ENCODE assay signal across 1 cellular context in the genomic region with DNA sequence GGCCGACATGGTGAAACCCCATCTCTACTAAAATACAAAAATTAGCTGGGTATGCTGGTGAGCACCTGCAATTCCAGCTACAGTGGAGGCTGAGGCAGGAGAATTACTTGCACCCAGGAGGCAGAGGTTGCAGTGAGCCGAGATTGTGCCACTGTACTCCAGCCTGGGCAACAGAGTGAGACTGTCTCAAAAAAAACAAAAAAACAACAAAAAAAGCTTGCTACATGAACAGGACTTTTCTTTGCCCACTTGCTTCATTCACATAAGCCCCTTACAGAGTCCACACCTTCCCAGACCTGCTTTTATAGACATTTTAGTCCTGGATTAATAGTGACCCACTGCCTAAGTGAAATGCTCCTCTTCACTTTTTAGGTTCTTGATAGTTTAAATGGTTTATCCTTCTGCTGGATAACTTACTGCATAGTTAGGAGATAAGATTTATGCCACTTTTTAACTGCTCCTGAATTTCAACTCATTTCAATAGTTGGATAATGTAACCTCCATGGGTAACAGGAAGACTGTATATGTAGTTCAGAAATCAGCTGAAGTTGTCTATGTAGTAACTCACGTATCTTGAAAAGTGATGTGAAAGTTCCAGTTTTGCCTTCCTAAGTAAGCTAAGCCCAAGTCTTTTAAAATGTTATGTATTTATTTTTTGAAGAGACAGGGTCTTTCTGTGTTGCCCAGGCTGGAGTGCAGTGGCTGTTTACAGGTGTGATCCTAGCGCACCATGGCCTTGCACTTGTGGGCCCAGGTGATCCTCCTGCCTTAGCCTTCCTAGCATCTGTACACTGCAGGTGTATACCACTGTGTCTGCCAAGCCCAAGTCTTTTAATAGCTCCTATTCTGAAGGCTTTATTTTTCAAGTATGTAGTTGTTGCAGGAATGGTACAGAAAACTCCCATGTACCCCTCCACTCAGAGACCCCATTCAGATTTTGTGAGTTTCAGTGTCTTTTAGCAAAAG.
TF ChIP-seq lines count a peak whose summit lies in the region.

No MANE protein-coding gene starts in this region.

TF ChIP-seq in HCT116, 20 proteins besides CTCF, POLR2A, EP300 and RAD21 (continued from another document):
- TF ChIP-seq, protein P1, sequence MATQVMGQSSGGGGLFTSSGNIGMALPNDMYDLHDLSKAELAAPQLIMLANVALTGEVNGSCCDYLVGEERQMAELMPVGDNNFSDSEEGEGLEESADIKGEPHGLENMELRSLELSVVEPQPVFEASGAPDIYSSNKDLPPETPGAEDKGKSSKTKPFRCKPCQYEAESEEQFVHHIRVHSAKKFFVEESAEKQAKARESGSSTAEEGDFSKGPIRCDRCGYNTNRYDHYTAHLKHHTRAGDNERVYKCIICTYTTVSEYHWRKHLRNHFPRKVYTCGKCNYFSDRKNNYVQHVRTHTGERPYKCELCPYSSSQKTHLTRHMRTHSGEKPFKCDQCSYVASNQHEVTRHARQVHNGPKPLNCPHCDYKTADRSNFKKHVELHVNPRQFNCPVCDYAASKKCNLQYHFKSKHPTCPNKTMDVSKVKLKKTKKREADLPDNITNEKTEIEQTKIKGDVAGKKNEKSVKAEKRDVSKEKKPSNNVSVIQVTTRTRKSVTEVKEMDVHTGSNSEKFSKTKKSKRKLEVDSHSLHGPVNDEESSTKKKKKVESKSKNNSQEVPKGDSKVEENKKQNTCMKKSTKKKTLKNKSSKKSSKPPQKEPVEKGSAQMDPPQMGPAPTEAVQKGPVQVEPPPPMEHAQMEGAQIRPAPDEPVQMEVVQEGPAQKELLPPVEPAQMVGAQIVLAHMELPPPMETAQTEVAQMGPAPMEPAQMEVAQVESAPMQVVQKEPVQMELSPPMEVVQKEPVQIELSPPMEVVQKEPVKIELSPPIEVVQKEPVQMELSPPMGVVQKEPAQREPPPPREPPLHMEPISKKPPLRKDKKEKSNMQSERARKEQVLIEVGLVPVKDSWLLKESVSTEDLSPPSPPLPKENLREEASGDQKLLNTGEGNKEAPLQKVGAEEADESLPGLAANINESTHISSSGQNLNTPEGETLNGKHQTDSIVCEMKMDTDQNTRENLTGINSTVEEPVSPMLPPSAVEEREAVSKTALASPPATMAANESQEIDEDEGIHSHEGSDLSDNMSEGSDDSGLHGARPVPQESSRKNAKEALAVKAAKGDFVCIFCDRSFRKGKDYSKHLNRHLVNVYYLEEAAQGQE (IDR thresholded peaks at IDR 0.05; ENCODE audit: low read depth): no peak
- TF ChIP-seq, protein P2, sequence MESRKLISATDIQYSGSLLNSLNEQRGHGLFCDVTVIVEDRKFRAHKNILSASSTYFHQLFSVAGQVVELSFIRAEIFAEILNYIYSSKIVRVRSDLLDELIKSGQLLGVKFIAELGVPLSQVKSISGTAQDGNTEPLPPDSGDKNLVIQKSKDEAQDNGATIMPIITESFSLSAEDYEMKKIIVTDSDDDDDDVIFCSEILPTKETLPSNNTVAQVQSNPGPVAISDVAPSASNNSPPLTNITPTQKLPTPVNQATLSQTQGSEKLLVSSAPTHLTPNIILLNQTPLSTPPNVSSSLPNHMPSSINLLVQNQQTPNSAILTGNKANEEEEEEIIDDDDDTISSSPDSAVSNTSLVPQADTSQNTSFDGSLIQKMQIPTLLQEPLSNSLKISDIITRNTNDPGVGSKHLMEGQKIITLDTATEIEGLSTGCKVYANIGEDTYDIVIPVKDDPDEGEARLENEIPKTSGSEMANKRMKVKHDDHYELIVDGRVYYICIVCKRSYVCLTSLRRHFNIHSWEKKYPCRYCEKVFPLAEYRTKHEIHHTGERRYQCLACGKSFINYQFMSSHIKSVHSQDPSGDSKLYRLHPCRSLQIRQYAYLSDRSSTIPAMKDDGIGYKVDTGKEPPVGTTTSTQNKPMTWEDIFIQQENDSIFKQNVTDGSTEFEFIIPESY (IDR thresholded peaks at IDR 0.05; ENCODE audit: extremely low read depth, insufficient replicate concordance, low read length): no peak
- TF ChIP-seq, protein P3, sequence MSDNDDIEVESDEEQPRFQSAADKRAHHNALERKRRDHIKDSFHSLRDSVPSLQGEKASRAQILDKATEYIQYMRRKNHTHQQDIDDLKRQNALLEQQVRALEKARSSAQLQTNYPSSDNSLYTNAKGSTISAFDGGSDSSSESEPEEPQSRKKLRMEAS (IDR thresholded peaks at IDR 0.05): no peak
- TF ChIP-seq FOSL1 (IDR thresholded peaks at IDR 0.05; ENCODE audit: low read depth) (no peak), CEBPB (IDR thresholded peaks at IDR 0.05; ENCODE audit: low read depth) (no peak), SRF (IDR thresholded peaks at IDR 0.05; ENCODE audit: low read depth) (no peak)
